ENCODE assay signal across 2 cellular contexts in the genomic region with DNA sequence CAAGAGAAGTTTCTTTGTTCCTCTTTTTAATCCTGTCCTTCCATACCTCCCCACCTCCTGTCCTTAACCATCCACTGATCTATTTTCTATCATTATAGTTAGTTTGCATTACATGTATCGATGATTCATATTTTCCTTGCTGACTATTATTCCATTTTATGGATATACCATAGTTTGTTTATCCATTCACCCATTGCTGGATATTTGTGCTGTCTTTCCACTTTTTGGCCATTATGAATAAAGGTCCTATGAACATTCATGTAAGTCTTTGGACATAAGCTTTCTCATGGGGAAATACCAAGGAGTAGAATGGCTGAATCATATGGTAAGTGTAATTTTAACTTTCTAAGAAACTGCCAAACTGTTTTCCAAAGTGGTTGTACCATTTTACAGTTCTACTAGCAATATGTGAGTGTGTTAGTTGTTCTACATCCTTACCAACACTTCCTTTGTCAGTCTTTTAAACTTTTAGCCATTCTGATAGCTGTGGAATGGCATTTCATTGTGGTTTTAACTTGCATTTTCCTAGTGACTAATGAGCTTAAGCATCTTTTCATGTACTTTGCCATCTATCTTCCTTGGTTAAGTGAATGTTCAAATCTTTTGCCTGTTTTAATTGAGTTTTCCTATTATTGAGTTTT.
A peak's percentile ranks its signal among the peaks of the same experiment; 100 is the strongest.
TF ChIP-seq lines count a peak whose summit lies in the region.

No MANE protein-coding gene starts in this region.

TF ChIP-seq in A549, 52 proteins besides CTCF, POLR2A, EP300 and RAD21:
- 0 out of 2 replicates have a peak, but pooled peaks have one; percentile 40 for TF ChIP-seq KDM1A (IDR thresholded peaks at IDR 0.05; ENCODE audit: low read depth)
- no peak for TF ChIP-seq RNF2 (IDR thresholded peaks at IDR 0.05; ENCODE audit: borderline replicate concordance, low read depth)
- TF ChIP-seq, protein P1, sequence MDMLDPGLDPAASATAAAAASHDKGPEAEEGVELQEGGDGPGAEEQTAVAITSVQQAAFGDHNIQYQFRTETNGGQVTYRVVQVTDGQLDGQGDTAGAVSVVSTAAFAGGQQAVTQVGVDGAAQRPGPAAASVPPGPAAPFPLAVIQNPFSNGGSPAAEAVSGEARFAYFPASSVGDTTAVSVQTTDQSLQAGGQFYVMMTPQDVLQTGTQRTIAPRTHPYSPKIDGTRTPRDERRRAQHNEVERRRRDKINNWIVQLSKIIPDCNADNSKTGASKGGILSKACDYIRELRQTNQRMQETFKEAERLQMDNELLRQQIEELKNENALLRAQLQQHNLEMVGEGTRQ (IDR thresholded peaks at IDR 0.05): no peak
- TF ChIP-seq, protein P2, sequence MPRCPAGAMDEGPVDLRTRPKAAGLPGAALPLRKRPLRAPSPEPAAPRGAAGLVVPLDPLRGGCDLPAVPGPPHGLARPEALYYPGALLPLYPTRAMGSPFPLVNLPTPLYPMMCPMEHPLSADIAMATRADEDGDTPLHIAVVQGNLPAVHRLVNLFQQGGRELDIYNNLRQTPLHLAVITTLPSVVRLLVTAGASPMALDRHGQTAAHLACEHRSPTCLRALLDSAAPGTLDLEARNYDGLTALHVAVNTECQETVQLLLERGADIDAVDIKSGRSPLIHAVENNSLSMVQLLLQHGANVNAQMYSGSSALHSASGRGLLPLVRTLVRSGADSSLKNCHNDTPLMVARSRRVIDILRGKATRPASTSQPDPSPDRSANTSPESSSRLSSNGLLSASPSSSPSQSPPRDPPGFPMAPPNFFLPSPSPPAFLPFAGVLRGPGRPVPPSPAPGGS (IDR thresholded peaks at IDR 0.05): no peak

TF ChIP-seq in GM12891, 5 proteins besides CTCF, POLR2A, EP300 and RAD21:
- TF ChIP-seq POLR2AphosphoS5 (IDR thresholded peaks at IDR 0.05; ENCODE audit: low read depth, low read length) (no peak), PAX5 (IDR thresholded peaks at IDR 0.05; ENCODE audit: insufficient read depth, low read length, severe bottlenecking) (no peak), SPI1 (IDR thresholded peaks at IDR 0.05; ENCODE audit: low read depth, low read length) (no peak), POU2F2 (IDR thresholded peaks at IDR 0.05; ENCODE audit: low read depth, low read length) (no peak), TAF1 (IDR thresholded peaks at IDR 0.05; ENCODE audit: low read depth, low read length) (no peak)
